Comparison of ENCODE assay signal across 1 cellular context in the genomic region with DNA sequence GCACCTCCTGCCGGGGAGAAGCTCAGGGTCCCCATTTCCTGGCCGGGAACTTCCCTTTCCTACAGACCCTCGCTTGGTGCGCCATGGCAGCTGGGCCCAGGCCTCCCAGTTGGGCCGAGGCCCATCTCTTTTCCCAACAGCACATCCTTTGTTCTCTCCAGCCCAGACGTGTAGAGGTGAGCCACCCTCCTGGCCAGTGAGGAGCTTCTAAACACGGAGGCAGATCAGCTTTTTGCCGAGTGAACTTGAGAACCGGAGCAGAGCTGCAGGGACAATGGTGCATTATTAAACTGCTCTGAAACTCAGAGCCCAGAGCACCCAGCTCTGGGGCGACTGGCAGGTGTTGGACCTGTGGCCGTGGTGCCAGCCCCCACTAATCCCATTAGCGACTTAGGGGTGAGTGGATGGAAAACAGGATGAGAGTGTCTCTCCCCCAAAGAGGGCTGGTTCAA.
TF ChIP-seq lines count a peak whose summit lies in the region.

No MANE protein-coding gene starts in this region.

TF ChIP-seq in HepG2, 621 proteins besides CTCF, POLR2A, EP300 and RAD21 (continued from another document and continues in another):
- TF ChIP-seq MBNL3 (CRISPR knock-in tag; conservative IDR thresholded peaks at IDR 0.05) (no peak), STAT5B (CRISPR knock-in tag; IDR thresholded peaks at IDR 0.05) (no peak), HNRNPH1 (optimal IDR thresholded peaks at IDR 0.05; ENCODE audit: low read depth, low read length) (peak; percentile 30), ZFYVE20 (CRISPR knock-in tag; IDR thresholded peaks at IDR 0.05; ENCODE audit: borderline replicate concordance, low read depth) (no peak), HNRNPL (IDR thresholded peaks at IDR 0.05; ENCODE audit: low read depth, low read length) (peak; percentile 90), SP140L (CRISPR knock-in tag; IDR thresholded peaks at IDR 0.05; ENCODE audit: borderline replicate concordance) (no peak), MAFG (CRISPR knock-in tag; IDR thresholded peaks at IDR 0.05) (no peak), ZNF367 (CRISPR knock-in tag; IDR thresholded peaks at IDR 0.05; ENCODE audit: borderline replicate concordance) (no peak), MEIS1 (CRISPR knock-in tag; IDR thresholded peaks at IDR 0.05; ENCODE audit: borderline replicate concordance) (no peak), ZNF180 (CRISPR knock-in tag; IDR thresholded peaks at IDR 0.05; ENCODE audit: borderline replicate concordance, low read depth) (no peak), MEIS2 (CRISPR knock-in tag; IDR thresholded peaks at IDR 0.05) (no peak; the same call in 1 of the 2 replicates), TARDBP (CRISPR knock-in tag; IDR thresholded peaks at IDR 0.05) (peak; percentile 52), ZZZ3 (CRISPR knock-in tag; IDR thresholded peaks at IDR 0.05; ENCODE audit: borderline replicate concordance) (no peak), SRF (IDR thresholded peaks at IDR 0.05; ENCODE audit: low read depth, low read length) (no peak), SUZ12 (IDR thresholded peaks at IDR 0.05; ENCODE audit: low read depth, low read length) (no peak), FIP1L1 (IDR thresholded peaks at IDR 0.05; ENCODE audit: borderline replicate concordance, insufficient read depth, low read depth, low read length) (no peak), KLF11 (CRISPR knock-in tag; IDR thresholded peaks at IDR 0.05) (0 out of 2 replicates have a peak, but pooled peaks have one; percentile 21), ZNF205 (CRISPR knock-in tag; IDR thresholded peaks at IDR 0.05) (peak; percentile 14; the same call in 1 of the 2 replicates), HDAC1 (CRISPR knock-in tag; IDR thresholded peaks at IDR 0.05) (peak; percentile 78), ZNF879 (CRISPR knock-in tag; IDR thresholded peaks at IDR 0.05) (no peak), ATF7 (IDR thresholded peaks at IDR 0.05) (no peak), ATF7 (CRISPR knock-in tag; IDR thresholded peaks at IDR 0.05) (no peak), SOX6 (IDR thresholded peaks at IDR 0.05) (no peak), SOX6 (CRISPR knock-in tag; IDR thresholded peaks at IDR 0.05) (peak; percentile 87), EEA1 (CRISPR knock-in tag; IDR thresholded peaks at IDR 0.05; ENCODE audit: borderline replicate concordance) (no peak), ZSCAN30 (CRISPR knock-in tag; IDR thresholded peaks at IDR 0.05) (no peak), BORCS8-MEF2B (CRISPR knock-in tag; IDR thresholded peaks at IDR 0.05) (no peak), YY1 (IDR thresholded peaks at IDR 0.05; ENCODE audit: insufficient read depth, insufficient replicate concordance, low read depth, low read length) (peak; percentile 81), ZNF331 (CRISPR knock-in tag; IDR thresholded peaks at IDR 0.05) (peak; percentile 38; the same call in 1 of the 2 replicates), ZNF605 (CRISPR knock-in tag; IDR thresholded peaks at IDR 0.05) (0 out of 2 replicates have a peak, but pooled peaks have one; percentile 23), ZFY (CRISPR knock-in tag; IDR thresholded peaks at IDR 0.05) (peak; percentile 91), KDM6A (CRISPR knock-in tag; IDR thresholded peaks at IDR 0.05; ENCODE audit: low read depth) (no peak)
- TF ChIP-seq, protein P1, sequence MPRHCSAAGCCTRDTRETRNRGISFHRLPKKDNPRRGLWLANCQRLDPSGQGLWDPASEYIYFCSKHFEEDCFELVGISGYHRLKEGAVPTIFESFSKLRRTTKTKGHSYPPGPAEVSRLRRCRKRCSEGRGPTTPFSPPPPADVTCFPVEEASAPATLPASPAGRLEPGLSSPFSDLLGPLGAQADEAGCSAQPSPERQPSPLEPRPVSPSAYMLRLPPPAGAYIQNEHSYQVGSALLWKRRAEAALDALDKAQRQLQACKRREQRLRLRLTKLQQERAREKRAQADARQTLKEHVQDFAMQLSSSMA (CRISPR knock-in tag; IDR thresholded peaks at IDR 0.05): no peak
- TF ChIP-seq, protein P2, sequence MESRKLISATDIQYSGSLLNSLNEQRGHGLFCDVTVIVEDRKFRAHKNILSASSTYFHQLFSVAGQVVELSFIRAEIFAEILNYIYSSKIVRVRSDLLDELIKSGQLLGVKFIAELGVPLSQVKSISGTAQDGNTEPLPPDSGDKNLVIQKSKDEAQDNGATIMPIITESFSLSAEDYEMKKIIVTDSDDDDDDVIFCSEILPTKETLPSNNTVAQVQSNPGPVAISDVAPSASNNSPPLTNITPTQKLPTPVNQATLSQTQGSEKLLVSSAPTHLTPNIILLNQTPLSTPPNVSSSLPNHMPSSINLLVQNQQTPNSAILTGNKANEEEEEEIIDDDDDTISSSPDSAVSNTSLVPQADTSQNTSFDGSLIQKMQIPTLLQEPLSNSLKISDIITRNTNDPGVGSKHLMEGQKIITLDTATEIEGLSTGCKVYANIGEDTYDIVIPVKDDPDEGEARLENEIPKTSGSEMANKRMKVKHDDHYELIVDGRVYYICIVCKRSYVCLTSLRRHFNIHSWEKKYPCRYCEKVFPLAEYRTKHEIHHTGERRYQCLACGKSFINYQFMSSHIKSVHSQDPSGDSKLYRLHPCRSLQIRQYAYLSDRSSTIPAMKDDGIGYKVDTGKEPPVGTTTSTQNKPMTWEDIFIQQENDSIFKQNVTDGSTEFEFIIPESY (CRISPR knock-in tag; IDR thresholded peaks at IDR 0.05): no peak; the same call in 1 of the 2 replicates
- TF ChIP-seq, protein P3, sequence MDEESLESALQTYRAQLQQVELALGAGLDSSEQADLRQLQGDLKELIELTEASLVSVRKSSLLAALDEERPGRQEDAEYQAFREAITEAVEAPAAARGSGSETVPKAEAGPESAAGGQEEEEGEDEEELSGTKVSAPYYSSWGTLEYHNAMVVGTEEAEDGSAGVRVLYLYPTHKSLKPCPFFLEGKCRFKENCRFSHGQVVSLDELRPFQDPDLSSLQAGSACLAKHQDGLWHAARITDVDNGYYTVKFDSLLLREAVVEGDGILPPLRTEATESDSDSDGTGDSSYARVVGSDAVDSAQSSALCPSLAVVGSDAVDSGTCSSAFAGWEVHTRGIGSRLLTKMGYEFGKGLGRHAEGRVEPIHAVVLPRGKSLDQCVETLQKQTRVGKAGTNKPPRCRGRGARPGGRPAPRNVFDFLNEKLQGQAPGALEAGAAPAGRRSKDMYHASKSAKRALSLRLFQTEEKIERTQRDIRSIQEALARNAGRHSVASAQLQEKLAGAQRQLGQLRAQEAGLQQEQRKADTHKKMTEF (CRISPR knock-in tag; IDR thresholded peaks at IDR 0.05): peak; percentile 15; the same call in 1 of the 2 replicates
- TF ChIP-seq, protein P4, sequence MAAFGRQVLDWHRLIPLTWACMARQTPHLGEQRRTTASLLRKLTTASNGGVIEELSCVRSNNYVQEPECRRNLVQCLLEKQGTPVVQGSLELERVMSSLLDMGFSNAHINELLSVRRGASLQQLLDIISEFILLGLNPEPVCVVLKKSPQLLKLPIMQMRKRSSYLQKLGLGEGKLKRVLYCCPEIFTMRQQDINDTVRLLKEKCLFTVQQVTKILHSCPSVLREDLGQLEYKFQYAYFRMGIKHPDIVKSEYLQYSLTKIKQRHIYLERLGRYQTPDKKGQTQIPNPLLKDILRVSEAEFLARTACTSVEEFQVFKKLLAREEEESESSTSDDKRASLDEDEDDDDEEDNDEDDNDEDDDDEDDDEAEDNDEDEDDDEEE (CRISPR knock-in tag; IDR thresholded peaks at IDR 0.05): no peak
- TF ChIP-seq, protein P5, sequence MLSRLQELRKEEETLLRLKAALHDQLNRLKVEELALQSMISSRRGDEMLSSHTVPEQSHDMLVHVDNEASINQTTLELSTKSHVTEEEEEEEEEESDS (CRISPR knock-in tag; IDR thresholded peaks at IDR 0.05; ENCODE audit: borderline replicate concordance): no peak
- TF ChIP-seq, protein P6, sequence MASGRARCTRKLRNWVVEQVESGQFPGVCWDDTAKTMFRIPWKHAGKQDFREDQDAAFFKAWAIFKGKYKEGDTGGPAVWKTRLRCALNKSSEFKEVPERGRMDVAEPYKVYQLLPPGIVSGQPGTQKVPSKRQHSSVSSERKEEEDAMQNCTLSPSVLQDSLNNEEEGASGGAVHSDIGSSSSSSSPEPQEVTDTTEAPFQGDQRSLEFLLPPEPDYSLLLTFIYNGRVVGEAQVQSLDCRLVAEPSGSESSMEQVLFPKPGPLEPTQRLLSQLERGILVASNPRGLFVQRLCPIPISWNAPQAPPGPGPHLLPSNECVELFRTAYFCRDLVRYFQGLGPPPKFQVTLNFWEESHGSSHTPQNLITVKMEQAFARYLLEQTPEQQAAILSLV (CRISPR knock-in tag; IDR thresholded peaks at IDR 0.05; ENCODE audit: borderline replicate concordance): 0 out of 2 replicates have a peak, but pooled peaks have one; percentile 54
- TF ChIP-seq, protein P7, sequence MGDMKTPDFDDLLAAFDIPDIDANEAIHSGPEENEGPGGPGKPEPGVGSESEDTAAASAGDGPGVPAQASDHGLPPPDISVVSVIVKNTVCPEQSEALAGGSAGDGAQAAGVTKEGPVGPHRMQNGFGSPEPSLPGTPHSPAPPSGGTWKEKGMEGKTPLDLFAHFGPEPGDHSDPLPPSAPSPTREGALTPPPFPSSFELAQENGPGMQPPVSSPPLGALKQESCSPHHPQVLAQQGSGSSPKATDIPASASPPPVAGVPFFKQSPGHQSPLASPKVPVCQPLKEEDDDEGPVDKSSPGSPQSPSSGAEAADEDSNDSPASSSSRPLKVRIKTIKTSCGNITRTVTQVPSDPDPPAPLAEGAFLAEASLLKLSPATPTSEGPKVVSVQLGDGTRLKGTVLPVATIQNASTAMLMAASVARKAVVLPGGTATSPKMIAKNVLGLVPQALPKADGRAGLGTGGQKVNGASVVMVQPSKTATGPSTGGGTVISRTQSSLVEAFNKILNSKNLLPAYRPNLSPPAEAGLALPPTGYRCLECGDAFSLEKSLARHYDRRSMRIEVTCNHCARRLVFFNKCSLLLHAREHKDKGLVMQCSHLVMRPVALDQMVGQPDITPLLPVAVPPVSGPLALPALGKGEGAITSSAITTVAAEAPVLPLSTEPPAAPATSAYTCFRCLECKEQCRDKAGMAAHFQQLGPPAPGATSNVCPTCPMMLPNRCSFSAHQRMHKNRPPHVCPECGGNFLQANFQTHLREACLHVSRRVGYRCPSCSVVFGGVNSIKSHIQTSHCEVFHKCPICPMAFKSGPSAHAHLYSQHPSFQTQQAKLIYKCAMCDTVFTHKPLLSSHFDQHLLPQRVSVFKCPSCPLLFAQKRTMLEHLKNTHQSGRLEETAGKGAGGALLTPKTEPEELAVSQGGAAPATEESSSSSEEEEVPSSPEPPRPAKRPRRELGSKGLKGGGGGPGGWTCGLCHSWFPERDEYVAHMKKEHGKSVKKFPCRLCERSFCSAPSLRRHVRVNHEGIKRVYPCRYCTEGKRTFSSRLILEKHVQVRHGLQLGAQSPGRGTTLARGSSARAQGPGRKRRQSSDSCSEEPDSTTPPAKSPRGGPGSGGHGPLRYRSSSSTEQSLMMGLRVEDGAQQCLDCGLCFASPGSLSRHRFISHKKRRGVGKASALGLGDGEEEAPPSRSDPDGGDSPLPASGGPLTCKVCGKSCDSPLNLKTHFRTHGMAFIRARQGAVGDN (CRISPR knock-in tag; IDR thresholded peaks at IDR 0.05): peak; percentile 96
- TF ChIP-seq, protein P8, sequence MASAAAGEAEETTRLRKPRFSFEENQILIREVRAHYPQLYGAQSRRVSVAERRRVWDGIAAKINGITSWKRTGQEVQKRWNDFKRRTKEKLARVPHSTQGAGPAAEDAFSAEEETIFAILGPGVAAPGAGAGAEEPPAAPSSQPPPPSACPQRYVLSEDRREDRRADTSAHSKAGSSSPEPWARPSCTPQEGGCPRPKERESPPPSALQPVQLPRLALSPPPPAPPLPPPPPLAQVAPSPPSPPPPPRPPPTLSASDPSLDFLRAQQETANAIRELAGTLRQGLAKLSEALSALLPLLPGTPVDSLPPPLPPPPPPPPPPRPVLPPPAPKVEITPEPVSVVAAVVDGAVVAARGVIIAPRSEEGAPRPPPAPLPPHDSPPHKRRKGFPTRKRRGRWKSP (CRISPR knock-in tag; IDR thresholded peaks at IDR 0.05): no peak
- TF ChIP-seq, protein P9, sequence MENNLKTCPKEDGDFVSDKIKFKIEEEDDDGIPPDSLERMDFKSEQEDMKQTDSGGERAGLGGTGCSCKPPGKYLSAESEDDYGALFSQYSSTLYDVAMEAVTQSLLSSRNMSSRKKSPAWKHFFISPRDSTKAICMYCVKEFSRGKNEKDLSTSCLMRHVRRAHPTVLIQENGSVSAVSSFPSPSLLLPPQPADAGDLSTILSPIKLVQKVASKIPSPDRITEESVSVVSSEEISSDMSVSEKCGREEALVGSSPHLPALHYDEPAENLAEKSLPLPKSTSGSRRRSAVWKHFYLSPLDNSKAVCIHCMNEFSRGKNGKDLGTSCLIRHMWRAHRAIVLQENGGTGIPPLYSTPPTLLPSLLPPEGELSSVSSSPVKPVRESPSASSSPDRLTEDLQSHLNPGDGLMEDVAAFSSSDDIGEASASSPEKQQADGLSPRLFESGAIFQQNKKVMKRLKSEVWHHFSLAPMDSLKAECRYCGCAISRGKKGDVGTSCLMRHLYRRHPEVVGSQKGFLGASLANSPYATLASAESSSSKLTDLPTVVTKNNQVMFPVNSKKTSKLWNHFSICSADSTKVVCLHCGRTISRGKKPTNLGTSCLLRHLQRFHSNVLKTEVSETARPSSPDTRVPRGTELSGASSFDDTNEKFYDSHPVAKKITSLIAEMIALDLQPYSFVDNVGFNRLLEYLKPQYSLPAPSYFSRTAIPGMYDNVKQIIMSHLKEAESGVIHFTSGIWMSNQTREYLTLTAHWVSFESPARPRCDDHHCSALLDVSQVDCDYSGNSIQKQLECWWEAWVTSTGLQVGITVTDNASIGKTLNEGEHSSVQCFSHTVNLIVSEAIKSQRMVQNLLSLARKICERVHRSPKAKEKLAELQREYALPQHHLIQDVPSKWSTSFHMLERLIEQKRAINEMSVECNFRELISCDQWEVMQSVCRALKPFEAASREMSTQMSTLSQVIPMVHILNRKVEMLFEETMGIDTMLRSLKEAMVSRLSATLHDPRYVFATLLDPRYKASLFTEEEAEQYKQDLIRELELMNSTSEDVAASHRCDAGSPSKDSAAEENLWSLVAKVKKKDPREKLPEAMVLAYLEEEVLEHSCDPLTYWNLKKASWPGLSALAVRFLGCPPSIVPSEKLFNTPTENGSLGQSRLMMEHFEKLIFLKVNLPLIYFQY (CRISPR knock-in tag; IDR thresholded peaks at IDR 0.05; ENCODE audit: borderline replicate concordance): peak; percentile 89; the same call in 1 of the 2 replicates
